ENCODE assay signal across 25 cellular contexts in the genomic region with DNA sequence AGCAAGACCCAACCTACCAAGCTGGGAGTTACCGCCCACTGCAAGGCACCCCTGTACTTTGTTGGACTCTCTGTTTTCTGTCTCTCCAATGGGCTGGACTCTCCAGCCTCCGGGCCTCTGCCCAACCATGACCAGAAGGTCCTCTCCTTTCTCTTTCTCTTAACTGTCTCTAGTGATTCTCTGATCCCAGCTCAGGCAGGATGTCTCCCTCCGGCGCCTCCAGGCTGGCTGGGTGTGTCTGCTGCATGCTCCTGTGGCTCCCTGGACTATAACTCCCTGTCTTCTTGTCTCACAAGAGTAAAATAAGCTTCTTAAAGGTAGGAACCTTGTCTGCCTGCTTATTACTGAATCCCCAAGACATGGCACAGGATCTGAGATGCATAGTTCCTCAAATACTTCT. TPM values are rescaled to one million over a fixed set of nuclear protein-coding genes. Genes with fewer than 3 reads are reported as not detected.
DNase-seq lines count a peak whose midpoint lies in the region; ATAC-seq and TF ChIP-seq lines count a peak whose summit lies in the region.
"Had no signal": no experiment of that assay in that cellular context is flagged by ENCODE, and none has a peak within 500 bp of the region (broad histone marks: within the 10 kb centered on the region; RNA-seq: fewer than 3 reads in every experiment).

No MANE protein-coding gene starts in this region.

- CTCF ChIA-PET in naive thymus-derived CD4-positive, alpha-beta T cell (lab: Charles Lee) = no interaction called here

- H3K36me3 ChIP-seq in GM23248 (ENCODE audit: low read depth) (peaks cover 57% of the 10 kb centered on the region), adrenal gland (replicated peaks in 1 of 2) (peaks cover 0 to 21% of the 10 kb centered on the region in 2 donors), gastroesophageal sphincter (peaks cover 0 to 64% of the 10 kb centered on the region in 2 donors), thyroid gland (no peaks in the 10 kb centered on the region)
- H3K36me3 ChIP-seq in naive thymus-derived CD4-positive, alpha-beta T cell (ENCODE audit: control insufficient read depth in 2 of 3, insufficient read depth in 3 of 3, low read length in 3 of 3) = no peaks in the 10 kb centered on the region
- H3K36me3 ChIP-seq: BE2C, Peyer's patch had no signal

- no peak for TF ChIP-seq POLR2A in adrenal gland (IDR thresholded peaks at IDR 0.05)
- TF ChIP-seq POLR2A in gastroesophageal sphincter (IDR thresholded peaks at IDR 0.05) = no peak
- TF ChIP-seq POLR2A in thyroid gland (IDR thresholded peaks at IDR 0.05) = no peak

- no peaks in the 10 kb centered on the region for H3K9me3 Mint-ChIP-seq in naive thymus-derived CD4-positive, alpha-beta T cell
- H3K9me3 Mint-ChIP-seq: CD4-positive, alpha-beta T cell; GM23338 had no signal

- H3K27me3 ChIP-seq in GM23248 (replicated peaks; ENCODE audit: insufficient read depth) (no peaks in the 10 kb centered on the region), adrenal gland (no peaks in the 10 kb centered on the region), gastroesophageal sphincter (no peaks in the 10 kb centered on the region), thyroid gland (no peaks in the 10 kb centered on the region)
- no peaks in the 10 kb centered on the region for H3K27me3 ChIP-seq in naive thymus-derived CD4-positive, alpha-beta T cell (ENCODE audit: control insufficient read depth in 2 of 2, insufficient read depth in 2 of 2, low read length in 2 of 2)
- H3K27me3 ChIP-seq: BE2C, Peyer's patch, SJSA1 had no signal

- no peak overlapping the region for H2AFZ ChIP-seq in GM23248
- H2AFZ ChIP-seq: GM23338 had no signal

- no peaks in the 10 kb centered on the region for H3K9me3 ChIP-seq in GM23248 (ENCODE audit: low read depth)
- no peaks in the 10 kb centered on the region for H3K9me3 ChIP-seq in adrenal gland (replicated peaks in 1 of 3)
- no peaks in the 10 kb centered on the region for H3K9me3 ChIP-seq in gastroesophageal sphincter
- no peaks in the 10 kb centered on the region for H3K9me3 ChIP-seq in thyroid gland
- H3K9me3 ChIP-seq in naive thymus-derived CD4-positive, alpha-beta T cell (ENCODE audit: control insufficient read depth in 2 of 3, low read length in 3 of 3) = no peaks in the 10 kb centered on the region
- H3K9me3 ChIP-seq: BE2C, Peyer's patch, SJSA1 had no signal

- ATAC-seq in gastroesophageal sphincter = no peak
- ATAC-seq in naive thymus-derived CD4-positive, alpha-beta T cell = no peak
- ATAC-seq: GM12878, GM23338 had no signal

- peaks cover 28% of the 10 kb centered on the region for H3K4me1 ChIP-seq in GM23248 (ENCODE audit: insufficient read depth)
- peaks cover 21 to 99% of the 10 kb centered on the region in 2 donors for H3K4me1 ChIP-seq in adrenal gland (replicated peaks in 1 of 2)
- H3K4me1 ChIP-seq in gastroesophageal sphincter = peaks cover 10 to 100% (median 77%) of the 10 kb centered on the region in 3 donors
- peaks cover 57 to 92% of the 10 kb centered on the region in 2 donors for H3K4me1 ChIP-seq in thyroid gland
- no peaks in the 10 kb centered on the region for H3K4me1 ChIP-seq in naive thymus-derived CD4-positive, alpha-beta T cell (ENCODE audit: control insufficient read depth in 2 of 2, insufficient read depth in 2 of 2, low read length in 2 of 2)
- H3K4me1 ChIP-seq: SJSA1 had no signal

- TF ChIP-seq EP300 in gastroesophageal sphincter (IDR thresholded peaks at IDR 0.05) = no peak

- TF ChIP-seq CTCF in adrenal gland (IDR thresholded peaks at IDR 0.05) (no peak), gastroesophageal sphincter (IDR thresholded peaks at IDR 0.05) (no peak), thyroid gland (IDR thresholded peaks at IDR 0.05) (no peak)

- H3K9me2 ChIP-seq in GM23248 (ENCODE audit: insufficient read depth) = no peaks in the 10 kb centered on the region

- peaks cover 99% of the 10 kb centered on the region for H3F3A ChIP-seq in GM23248 (ENCODE audit: insufficient read depth)

- no peak overlapping the region for H3K27ac Mint-ChIP-seq in naive thymus-derived CD4-positive, alpha-beta T cell
- H3K27ac Mint-ChIP-seq: CD4-positive, alpha-beta T cell; GM23338 had no signal

- H3K4me3 Mint-ChIP-seq in naive thymus-derived CD4-positive, alpha-beta T cell = no peak overlapping the region
- H3K4me3 Mint-ChIP-seq: CD4-positive, alpha-beta T cell; GM23338 had no signal

- H4K20me1 ChIP-seq in GM23248 (ENCODE audit: insufficient read depth) = peaks cover 61% of the 10 kb centered on the region

- no peak overlapping the region for H3K4me3 ChIP-seq in GM23248
- no peak overlapping the region for H3K4me3 ChIP-seq in adrenal gland
- no peak overlapping the region for H3K4me3 ChIP-seq in gastroesophageal sphincter
- no peak overlapping the region for H3K4me3 ChIP-seq in thyroid gland (replicated peaks in 1 of 3)
- H3K4me3 ChIP-seq in naive thymus-derived CD4-positive, alpha-beta T cell (ENCODE audit: low read length) = no peak overlapping the region
- H3K4me3 ChIP-seq: GM12878, GM23338, Peyer's patch, SJSA1 had no signal

- DNase-seq in GM23248 = no peak
- no peak for DNase-seq in adrenal gland
- peak in 1 of 2 donors; percentile 42 for DNase-seq in thyroid gland
- DNase-seq in stimulated activated CD4-positive, alpha-beta T cell treated with anti-CD3 and anti-CD28 coated beads, Interleukin-4, amount 100 ng/mL, for 24 hours = no peak
- no peak for DNase-seq in naive thymus-derived CD4-positive, alpha-beta T cell
- DNase-seq in nucleus accumbens (lab: John Stamatoyannopoulos, UW) = no peak
- DNase-seq: BE2C; CD4-positive, alpha-beta T cell; COR-L47; DND-41; HCEC 1CT; IMR-90; NCI-H1105; NCI-H146; NCI-H2029; NCI-H2227 treated with DMSO at 0.1 percent for 48 hours; NCI-H510A treated with DMSO at 0.1 percent for 48 hours; NCI-H82; Peyer's patch had no signal

- peaks cover 100% of the 10 kb centered on the region for H3K79me2 ChIP-seq in GM23248 (ENCODE audit: insufficient read depth)

- no peaks in the 10 kb centered on the region for H3K4me1 Mint-ChIP-seq in naive thymus-derived CD4-positive, alpha-beta T cell

- no peaks in the 10 kb centered on the region for H3K36me3 Mint-ChIP-seq in naive thymus-derived CD4-positive, alpha-beta T cell

- in situ Hi-C loops in GM23248 (cut with MboI) = no loop called here

- intact Hi-C loops in adrenal gland (cut with DNase I) = loop anchor here in 1 of 2 donors (10.0 kb wide), 1 partner anchor 157 kb away; no protein-coding TSS in a partner anchor
- intact Hi-C loops in thyroid gland (cut with DNase I) = no loop called here
- intact Hi-C loops in naive thymus-derived CD4-positive, alpha-beta T cell (cut with micrococcal nuclease) = loop anchor here in 1 of 2 donors (10.0 kb wide), 1 partner anchor 147 kb away; no protein-coding TSS in a partner anchor

- no peak overlapping the region for H3K9ac ChIP-seq in GM23248
- H3K9ac ChIP-seq: KMS-11 had no signal

- H3K27ac ChIP-seq in GM23248 (peak overlapping the region; percentile 44), adrenal gland (peak overlapping the region in 3 of 5 donors; percentile 85 to 92 (median 89)), gastroesophageal sphincter (peak overlapping the region in 3 of 4 donors; percentile 73 to 80 (median 74)), thyroid gland (peak overlapping the region; percentile 69 to 93 (median 90))
- no peak overlapping the region for H3K27ac ChIP-seq in naive thymus-derived CD4-positive, alpha-beta T cell (ENCODE audit: low read depth, low read length)
- H3K27ac ChIP-seq: KMS-11, Peyer's patch, SJSA1 had no signal

- 95 to 96% methylated on average over 4 of the region's 4 CpGs for WGBS in GM23248 (ENCODE audit: low coverage in 1 of 2, low lambda C conversion rate in 2 of 2, missing lambda C conversion rate in 2 of 2), 2 experiments
- 75 to 86% (median 81%) methylated on average over 4 of the region's 4 CpGs for WGBS in adrenal gland, 4 donors
- 60 to 80% methylated on average over 1 to 2 of the region's 4 CpGs for WGBS in gastroesophageal sphincter (ENCODE audit: low coverage in 1 of 2), 2 donors
- WGBS in thyroid gland, 2 donors = 82 to 84% methylated on average over 4 of the region's 4 CpGs

- POLR2A ChIA-PET in naive thymus-derived CD4-positive, alpha-beta T cell (lab: Charles Lee) = interaction anchor here (0.5 to 0.7 kb wide), 2 partner anchors 9 to 114 kb away, joined by 3 read pairs; no protein-coding TSS in a partner anchor

- H3K27me3 Mint-ChIP-seq in naive thymus-derived CD4-positive, alpha-beta T cell = peaks cover 0 to 4% (median 3%) of the 10 kb centered on the region in 5 donors
- H3K27me3 Mint-ChIP-seq: CD4-positive, alpha-beta T cell had no signal

- H3K4me2 ChIP-seq in GM23248 (ENCODE audit: unreplicated experiment) = no peak overlapping the region
- H3K4me2 ChIP-seq: GM23338, KMS-11 had no signal

RNA-seq across cellular contexts. Expression of gene TIMP3, which starts 36.3 kb away (rescaled TPM):
- total RNA-seq in GM23248 (2014; rRNA removed; shearing (Covaris generic)) = 1,244 and 1,254 TPM in 2 replicates
- 1,465 and 1,490 TPM in 2 replicates for polyA plus RNA-seq in GM23248 (2016; fragmentation: Nextera tagmentation; extraction: Ambion mirVana)
- 100 to 1,000 TPM; 248 to 677 (median 477) TPM for total RNA-seq in adrenal gland
- 100 to 1,000 TPM in 2 of 3 donors, 10 to 100 TPM in 1; 78.0 to 231 (median 147) TPM for polyA plus RNA-seq in adrenal gland
- 100 to 1,000 TPM; 560 to 818 (median 738) TPM for total RNA-seq in gastroesophageal sphincter
- 100 to 1,000 TPM; 424 to 772 (median 543) TPM for total RNA-seq in thyroid gland
- under 1 TPM in 4 of 5 experiments, not detected in 1; 0.05 to 0.95 (median 0.37) TPM for total RNA-seq in naive thymus-derived CD4-positive, alpha-beta T cell
- polyA plus RNA-seq in naive thymus-derived CD4-positive, alpha-beta T cell = not detected
- total RNA-seq: OCI-LY7 had no signal

Comparison
In these comparisons a context has a peak if more than half of its experiments do, and no peak if none do; other contexts are left out.
1. RNA of gene TIMP3, which starts 36.3 kb away (total RNA-seq): 1,244 to 1,254 TPM in GM23248, 560 to 818 TPM in gastroesophageal sphincter, 424 to 772 TPM in thyroid gland and 248 to 677 TPM in adrenal gland; 0.05 to 0.95 TPM in naive thymus-derived CD4-positive, alpha-beta T cell; every median in the first group is over 100 times any median in the second.